11 cellular contexts compared by ENCODE assay signal in genomic region chr15:59290311-59291213, GRCh38.
DNase-seq lines count a peak whose midpoint lies in the region; ATAC-seq and TF ChIP-seq lines count a peak whose summit lies in the region.
"Had no signal": no experiment of that assay in that cellular context is flagged by ENCODE, and none has a peak within 500 bp of the region (broad histone marks: within the 10 kb centered on the region; RNA-seq: fewer than 3 reads in every experiment).

No MANE protein-coding gene starts in this region.

- H3K4me1 ChIP-seq in tibial nerve = peaks cover 0 to 66% (median 47%) of the 10 kb centered on the region in 4 donors
- no peaks in the 10 kb centered on the region for H3K4me1 ChIP-seq in effector memory CD4-positive, alpha-beta T cell (ENCODE audit: control insufficient read depth, insufficient read depth, low read length, poor library complexity, severe bottlenecking)

- no peak overlapping the region for H3K4me3 ChIP-seq in tibial nerve
- no peak overlapping the region for H3K4me3 ChIP-seq in effector memory CD4-positive, alpha-beta T cell (ENCODE audit: insufficient read depth, low read depth, low read length, poor library complexity, severe bottlenecking)

- peak overlapping the region; percentile 56 for H3K27ac ChIP-seq in layer of hippocampus (ENCODE audit: low read depth, low read length)
- peak overlapping the region in 3 of 4 donors; percentile 71 to 94 (median 89) for H3K27ac ChIP-seq in tibial nerve
- H3K27ac ChIP-seq in effector memory CD4-positive, alpha-beta T cell (ENCODE audit: insufficient read depth, low read length, poor library complexity, severe bottlenecking) = no peak overlapping the region

- DNase-seq in NCI-H526 (lab: John Stamatoyannopoulos, UW) (peak; percentile 88 to 90), tibial nerve (ENCODE audit: low spot score in 2 of 2) (no peak)
- DNase-seq in effector memory CD4-positive, alpha-beta T cell = no peak
- DNase-seq in stimulated activated naive CD4-positive, alpha-beta T cell (lab: John Stamatoyannopoulos, UW) = no peak
- DNase-seq: DMS153, NCI-H1092 treated with DMSO at 0.1 percent for 48 hours, NCI-H748 treated with DMSO at 0.1 percent for 48 hours had no signal

- ATAC-seq in GM19452 (IDR thresholded peaks at IDR 0.05; ENCODE audit: unreplicated experiment) (peak; percentile 55), GM21528 (IDR thresholded peaks at IDR 0.05; ENCODE audit: low FRiP score, unreplicated experiment) (no peak)
- ATAC-seq: HCT116 had no signal

- TF ChIP-seq POLR2A in tibial nerve (IDR thresholded peaks at IDR 0.05) = no peak

- TF ChIP-seq CTCF in tibial nerve (IDR thresholded peaks at IDR 0.05) = no peak

- no peaks in the 10 kb centered on the region for H3K9me3 ChIP-seq in tibial nerve
- H3K9me3 ChIP-seq in effector memory CD4-positive, alpha-beta T cell (ENCODE audit: control insufficient read depth, low read length) = no peaks in the 10 kb centered on the region

- H3K27me3 ChIP-seq in layer of hippocampus (ENCODE audit: control insufficient read depth, insufficient read depth, low read length) (no peaks in the 10 kb centered on the region), tibial nerve (no peaks in the 10 kb centered on the region)
- no peaks in the 10 kb centered on the region for H3K27me3 ChIP-seq in effector memory CD4-positive, alpha-beta T cell (replicated peaks; ENCODE audit: control insufficient read depth, insufficient read depth, low read length, poor library complexity, severe bottlenecking)

- TF ChIP-seq EP300 in tibial nerve (IDR thresholded peaks at IDR 0.05) = no peak

- 68 to 73% methylated on average over 11 of the region's 11 CpGs for WGBS in tibial nerve, 2 donors

- H3K36me3 ChIP-seq in tibial nerve = no peaks in the 10 kb centered on the region
- H3K36me3 ChIP-seq in effector memory CD4-positive, alpha-beta T cell (ENCODE audit: control insufficient read depth, insufficient read depth, low read length) = no peaks in the 10 kb centered on the region

Comparison
In these comparisons a context has a peak if more than half of its experiments do, and no peak if none do; other contexts are left out.
1. DNase-seq: peak in NCI-H526 (2 of 2); none in tibial nerve (0 of 2), effector memory CD4-positive, alpha-beta T cell (0 of 3) and stimulated activated naive CD4-positive, alpha-beta T cell (0 of 6).